1 cellular context compared by ENCODE assay signal in genomic region chr5:60929024-60929423, GRCh38.
TF ChIP-seq lines count a peak whose summit lies in the region.

No MANE protein-coding gene starts in this region.

TF ChIP-seq in SK-N-SH, 30 proteins besides CTCF, POLR2A, EP300 and RAD21 (continued from another document):
- no peak for TF ChIP-seq USF1 (IDR thresholded peaks at IDR 0.05; ENCODE audit: borderline replicate concordance, low read depth)
